ENCODE assay signal across 1 cellular context in the genomic region with DNA sequence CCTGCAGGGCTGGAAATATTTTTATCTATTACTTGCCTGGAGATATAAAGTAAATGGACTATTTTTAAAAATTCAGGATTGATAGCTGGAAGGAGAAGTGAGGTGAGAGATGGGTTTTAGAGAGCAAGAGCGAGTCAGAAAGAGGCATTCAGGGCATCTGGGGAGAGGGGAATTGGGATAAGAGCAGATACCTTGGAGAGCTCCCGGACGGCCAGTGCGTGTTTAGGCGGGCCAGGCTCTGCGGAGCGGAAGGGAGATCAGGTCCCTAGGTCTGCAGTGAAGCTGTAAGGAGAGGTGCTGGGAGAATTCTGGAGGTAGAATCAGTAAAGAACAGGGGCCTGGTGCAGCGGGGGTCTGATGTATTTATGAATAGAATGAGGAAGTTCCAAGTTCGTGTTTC.
TF ChIP-seq lines count a peak whose summit lies in the region.

No MANE protein-coding gene starts in this region.

TF ChIP-seq in HepG2, 621 proteins besides CTCF, POLR2A, EP300 and RAD21 (continued from another document and continues in another):
- TF ChIP-seq REST (IDR thresholded peaks at IDR 0.05; ENCODE audit: borderline replicate concordance in 1 of 2, low read depth in 1 of 2, low read length in 2 of 2) = peak; percentile 87 to 98
- TF ChIP-seq ZNF775 (CRISPR knock-in tag; IDR thresholded peaks at IDR 0.05; ENCODE audit: borderline replicate concordance) = 0 out of 2 replicates have a peak, but pooled peaks have one; percentile 38
- TF ChIP-seq CSRNP2 (CRISPR knock-in tag; conservative IDR thresholded peaks at IDR 0.05; ENCODE audit: low read depth) = no peak
- no peak for TF ChIP-seq ZFP36L1 (CRISPR knock-in tag; IDR thresholded peaks at IDR 0.05)
- no peak for TF ChIP-seq HOXA3 (CRISPR knock-in tag; IDR thresholded peaks at IDR 0.05)
- 0 out of 2 replicates have a peak, but pooled peaks have one; percentile 37 for TF ChIP-seq HMG20B (CRISPR knock-in tag; conservative IDR thresholded peaks at IDR 0.05)
- TF ChIP-seq HES4 (CRISPR knock-in tag; IDR thresholded peaks at IDR 0.05; ENCODE audit: borderline replicate concordance) = peak; percentile 76; the same call in 1 of the 2 replicates
- TF ChIP-seq ETV6 (CRISPR knock-in tag; conservative IDR thresholded peaks at IDR 0.05) = no peak
- TF ChIP-seq BATF2 (CRISPR knock-in tag; IDR thresholded peaks at IDR 0.05) = 0 out of 2 replicates have a peak, but pooled peaks have one; percentile 63
- TF ChIP-seq ZSCAN25 (CRISPR knock-in tag; IDR thresholded peaks at IDR 0.05) = 0 out of 2 replicates have a peak, but pooled peaks have one; percentile 43
- TF ChIP-seq MIER2 (CRISPR knock-in tag; IDR thresholded peaks at IDR 0.05) = peak; percentile 97
- no peak for TF ChIP-seq SNAPC2 (CRISPR knock-in tag; IDR thresholded peaks at IDR 0.05)
- no peak for TF ChIP-seq ZNF879 (CRISPR knock-in tag; IDR thresholded peaks at IDR 0.05)
- TF ChIP-seq SMYD3 (CRISPR knock-in tag; IDR thresholded peaks at IDR 0.05) = 0 out of 2 replicates have a peak, but pooled peaks have one; percentile 53
- TF ChIP-seq TFDP1 (CRISPR knock-in tag; IDR thresholded peaks at IDR 0.05; ENCODE audit: borderline replicate concordance) = peak; percentile 34; the same call in 1 of the 2 replicates
- TF ChIP-seq ZNF607 (CRISPR knock-in tag; IDR thresholded peaks at IDR 0.05; ENCODE audit: borderline replicate concordance) = 0 out of 2 replicates have a peak, but pooled peaks have one; percentile 51
- TF ChIP-seq ZNF282 (IDR thresholded peaks at IDR 0.05; ENCODE audit: partially characterized antibody) = no peak
- TF ChIP-seq KLF16 (CRISPR knock-in tag; IDR thresholded peaks at IDR 0.05) = 0 out of 4 replicates have a peak, but pooled peaks of 1 of the 2 experiments have one; percentile 57
- no peak for TF ChIP-seq GTF2F1 (IDR thresholded peaks at IDR 0.05; ENCODE audit: low read length)
- TF ChIP-seq MIXL1 (CRISPR knock-in tag; IDR thresholded peaks at IDR 0.05) = no peak
- TF ChIP-seq GABPB1 (CRISPR knock-in tag; IDR thresholded peaks at IDR 0.05) = no peak
- no peak for TF ChIP-seq UBTF (CRISPR knock-in tag; IDR thresholded peaks at IDR 0.05)
- peak; percentile 33; the same call in 1 of the 2 replicates for TF ChIP-seq ZNF263 (CRISPR knock-in tag; IDR thresholded peaks at IDR 0.05)
- TF ChIP-seq FIP1L1 (IDR thresholded peaks at IDR 0.05; ENCODE audit: borderline replicate concordance, insufficient read depth, low read depth, low read length) = no peak
- no peak for TF ChIP-seq GATAD2A (CRISPR knock-in tag; IDR thresholded peaks at IDR 0.05)
- 0 out of 2 replicates have a peak, but pooled peaks have one; percentile 59 for TF ChIP-seq ZSCAN12 (CRISPR knock-in tag; IDR thresholded peaks at IDR 0.05)
- TF ChIP-seq, protein P1, sequence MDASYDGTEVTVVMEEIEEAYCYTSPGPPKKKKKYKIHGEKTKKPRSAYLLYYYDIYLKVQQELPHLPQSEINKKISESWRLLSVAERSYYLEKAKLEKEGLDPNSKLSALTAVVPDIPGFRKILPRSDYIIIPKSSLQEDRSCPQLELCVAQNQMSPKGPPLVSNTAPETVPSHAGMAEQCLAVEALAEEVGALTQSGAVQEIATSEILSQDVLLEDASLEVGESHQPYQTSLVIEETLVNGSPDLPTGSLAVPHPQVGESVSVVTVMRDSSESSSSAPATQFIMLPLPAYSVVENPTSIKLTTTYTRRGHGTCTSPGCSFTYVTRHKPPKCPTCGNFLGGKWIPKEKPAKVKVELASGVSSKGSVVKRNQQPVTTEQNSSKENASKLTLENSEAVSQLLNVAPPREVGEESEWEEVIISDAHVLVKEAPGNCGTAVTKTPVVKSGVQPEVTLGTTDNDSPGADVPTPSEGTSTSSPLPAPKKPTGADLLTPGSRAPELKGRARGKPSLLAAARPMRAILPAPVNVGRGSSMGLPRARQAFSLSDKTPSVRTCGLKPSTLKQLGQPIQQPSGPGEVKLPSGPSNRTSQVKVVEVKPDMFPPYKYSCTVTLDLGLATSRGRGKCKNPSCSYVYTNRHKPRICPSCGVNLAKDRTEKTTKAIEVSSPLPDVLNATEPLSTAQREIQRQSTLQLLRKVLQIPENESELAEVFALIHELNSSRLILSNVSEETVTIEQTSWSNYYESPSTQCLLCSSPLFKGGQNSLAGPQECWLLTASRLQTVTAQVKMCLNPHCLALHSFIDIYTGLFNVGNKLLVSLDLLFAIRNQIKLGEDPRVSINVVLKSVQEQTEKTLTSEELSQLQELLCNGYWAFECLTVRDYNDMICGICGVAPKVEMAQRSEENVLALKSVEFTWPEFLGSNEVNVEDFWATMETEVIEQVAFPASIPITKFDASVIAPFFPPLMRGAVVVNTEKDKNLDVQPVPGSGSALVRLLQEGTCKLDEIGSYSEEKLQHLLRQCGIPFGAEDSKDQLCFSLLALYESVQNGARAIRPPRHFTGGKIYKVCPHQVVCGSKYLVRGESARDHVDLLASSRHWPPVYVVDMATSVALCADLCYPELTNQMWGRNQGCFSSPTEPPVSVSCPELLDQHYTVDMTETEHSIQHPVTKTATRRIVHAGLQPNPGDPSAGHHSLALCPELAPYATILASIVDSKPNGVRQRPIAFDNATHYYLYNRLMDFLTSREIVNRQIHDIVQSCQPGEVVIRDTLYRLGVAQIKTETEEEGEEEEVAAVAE (CRISPR knock-in tag; IDR thresholded peaks at IDR 0.05; ENCODE audit: borderline replicate concordance) = 0 out of 2 replicates have a peak, but pooled peaks have one; percentile 66
- peak; percentile 51; the same call in 1 of the 2 replicates for TF ChIP-seq HDAC2 (CRISPR knock-in tag; IDR thresholded peaks at IDR 0.05)
- 0 out of 2 replicates have a peak, but pooled peaks have one; percentile 47 for TF ChIP-seq ZSCAN21 (CRISPR knock-in tag; IDR thresholded peaks at IDR 0.05; ENCODE audit: borderline replicate concordance)
- no peak for TF ChIP-seq ZNF329 (CRISPR knock-in tag; IDR thresholded peaks at IDR 0.05; ENCODE audit: low read depth)
- peak; percentile 69 for TF ChIP-seq SALL1 (CRISPR knock-in tag; IDR thresholded peaks at IDR 0.05)
- 0 out of 2 replicates have a peak, but pooled peaks have one; percentile 61 for TF ChIP-seq ZNF841 (CRISPR knock-in tag; IDR thresholded peaks at IDR 0.05; ENCODE audit: borderline replicate concordance)
- no peak for TF ChIP-seq ZNF205 (CRISPR knock-in tag; IDR thresholded peaks at IDR 0.05)
- peak; percentile 59; the same call in 1 of the 2 replicates for TF ChIP-seq HOXD1 (CRISPR knock-in tag; IDR thresholded peaks at IDR 0.05)
- peak; percentile 84 for TF ChIP-seq ZNF792 (CRISPR knock-in tag; IDR thresholded peaks at IDR 0.05)
- no peak for TF ChIP-seq ZBTB1 (CRISPR knock-in tag; IDR thresholded peaks at IDR 0.05; ENCODE audit: borderline replicate concordance)
- TF ChIP-seq, protein P2, sequence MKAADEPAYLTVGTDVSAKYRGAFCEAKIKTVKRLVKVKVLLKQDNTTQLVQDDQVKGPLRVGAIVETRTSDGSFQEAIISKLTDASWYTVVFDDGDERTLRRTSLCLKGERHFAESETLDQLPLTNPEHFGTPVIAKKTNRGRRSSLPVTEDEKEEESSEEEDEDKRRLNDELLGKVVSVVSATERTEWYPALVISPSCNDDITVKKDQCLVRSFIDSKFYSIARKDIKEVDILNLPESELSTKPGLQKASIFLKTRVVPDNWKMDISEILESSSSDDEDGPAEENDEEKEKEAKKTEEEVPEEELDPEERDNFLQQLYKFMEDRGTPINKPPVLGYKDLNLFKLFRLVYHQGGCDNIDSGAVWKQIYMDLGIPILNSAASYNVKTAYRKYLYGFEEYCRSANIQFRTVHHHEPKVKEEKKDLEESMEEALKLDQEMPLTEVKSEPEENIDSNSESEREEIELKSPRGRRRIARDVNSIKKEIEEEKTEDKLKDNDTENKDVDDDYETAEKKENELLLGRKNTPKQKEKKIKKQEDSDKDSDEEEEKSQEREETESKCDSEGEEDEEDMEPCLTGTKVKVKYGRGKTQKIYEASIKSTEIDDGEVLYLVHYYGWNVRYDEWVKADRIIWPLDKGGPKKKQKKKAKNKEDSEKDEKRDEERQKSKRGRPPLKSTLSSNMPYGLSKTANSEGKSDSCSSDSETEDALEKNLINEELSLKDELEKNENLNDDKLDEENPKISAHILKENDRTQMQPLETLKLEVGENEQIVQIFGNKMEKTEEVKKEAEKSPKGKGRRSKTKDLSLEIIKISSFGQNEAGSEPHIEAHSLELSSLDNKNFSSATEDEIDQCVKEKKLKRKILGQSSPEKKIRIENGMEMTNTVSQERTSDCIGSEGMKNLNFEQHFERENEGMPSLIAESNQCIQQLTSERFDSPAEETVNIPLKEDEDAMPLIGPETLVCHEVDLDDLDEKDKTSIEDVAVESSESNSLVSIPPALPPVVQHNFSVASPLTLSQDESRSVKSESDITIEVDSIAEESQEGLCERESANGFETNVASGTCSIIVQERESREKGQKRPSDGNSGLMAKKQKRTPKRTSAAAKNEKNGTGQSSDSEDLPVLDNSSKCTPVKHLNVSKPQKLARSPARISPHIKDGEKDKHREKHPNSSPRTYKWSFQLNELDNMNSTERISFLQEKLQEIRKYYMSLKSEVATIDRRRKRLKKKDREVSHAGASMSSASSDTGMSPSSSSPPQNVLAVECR (CRISPR knock-in tag; IDR thresholded peaks at IDR 0.05; ENCODE audit: borderline replicate concordance) = peak; percentile 15; the same call in 1 of the 2 replicates
- no peak for TF ChIP-seq TAF15 (IDR thresholded peaks at IDR 0.05; ENCODE audit: low read depth, low read length, poor library complexity, severe bottlenecking)
- 0 out of 2 replicates have a peak, but pooled peaks have one; percentile 21 for TF ChIP-seq TAF1 (CRISPR knock-in tag; IDR thresholded peaks at IDR 0.05)
- no peak for TF ChIP-seq MYC (CRISPR knock-in tag; IDR thresholded peaks at IDR 0.05; ENCODE audit: borderline replicate concordance)
- no peak for TF ChIP-seq NFKBIZ (CRISPR knock-in tag; IDR thresholded peaks at IDR 0.05)
